26 cellular contexts compared by ENCODE assay signal in genomic region chr1:99877568-99877967, GRCh38.
"Had no signal": no experiment of that assay in that cellular context is flagged by ENCODE, and none has a peak within 500 bp of the region (broad histone marks: within the 10 kb centered on the region; RNA-seq: fewer than 3 reads in every experiment).

No MANE protein-coding gene starts in this region.

- H3K4me3 Mint-ChIP-seq: dendritic cell treated with granulocyte-macrophage colony-stimulating factor and Interleukin-4, amounts not matched to agents 40 ng/mL and 50 ng/mL, for 4 days; effector memory CD8-positive, alpha-beta T cell; memory B cell; naive thymus-derived CD4-positive, alpha-beta T cell had no signal

- DNase-seq: colonic mucosa; cortex of kidney; effector CD8-positive, alpha-beta T cell; effector memory CD8-positive, alpha-beta T cell; esophagus squamous epithelium; foreskin fibroblast; foreskin melanocyte; gastrocnemius medialis; glutamatergic neuron; head of caudate nucleus; heart right ventricle; hippocampal formation; left cardiac atrium; left lung; left ventricle myocardium superior; mammary epithelial cell; mesendoderm; midbrain; naive thymus-derived CD4-positive, alpha-beta T cell had no signal

- H3K9me3 ChIP-seq: colonic mucosa, esophagus squamous epithelium, gastrocnemius medialis, heart right ventricle, left lung had no signal

- H3K36me3 ChIP-seq: colonic mucosa had no signal

- H3K9me3 Mint-ChIP-seq: dendritic cell treated with granulocyte-macrophage colony-stimulating factor and Interleukin-4, amounts not matched to agents 40 ng/mL and 50 ng/mL, for 4 days; effector memory CD8-positive, alpha-beta T cell; memory B cell; naive thymus-derived CD4-positive, alpha-beta T cell had no signal

- FAIRE-seq: endothelial cell of umbilical vein, islet of Langerhans, keratinocyte had no signal

- H3K4me3 ChIP-seq: colonic mucosa, esophagus squamous epithelium, gastrocnemius medialis, heart right ventricle, left lung, lung had no signal

- H3K27me3 Mint-ChIP-seq: dendritic cell treated with granulocyte-macrophage colony-stimulating factor and Interleukin-4, amounts not matched to agents 40 ng/mL and 50 ng/mL, for 4 days; effector memory CD8-positive, alpha-beta T cell; memory B cell; naive thymus-derived CD4-positive, alpha-beta T cell had no signal

- H3K4me1 Mint-ChIP-seq: memory B cell; naive thymus-derived CD4-positive, alpha-beta T cell had no signal

- H3K4me1 ChIP-seq: colonic mucosa, esophagus squamous epithelium, gastrocnemius medialis, left lung had no signal

- H3K27me3 ChIP-seq: colonic mucosa, esophagus squamous epithelium, gastrocnemius medialis, heart right ventricle, left lung had no signal

- H3K27ac Mint-ChIP-seq: dendritic cell treated with granulocyte-macrophage colony-stimulating factor and Interleukin-4, amounts not matched to agents 40 ng/mL and 50 ng/mL, for 4 days; effector memory CD8-positive, alpha-beta T cell; memory B cell; naive thymus-derived CD4-positive, alpha-beta T cell had no signal

- H3K27ac ChIP-seq: colonic mucosa, esophagus squamous epithelium, heart right ventricle, left lung had no signal

- ATAC-seq: effector memory CD8-positive, alpha-beta T cell; esophagus mucosa; gastrocnemius medialis; heart right ventricle; left cardiac atrium; left lung; left ventricle myocardium superior; naive thymus-derived CD4-positive, alpha-beta T cell had no signal
